23 cellular contexts compared by ENCODE assay signal in the genomic region with DNA sequence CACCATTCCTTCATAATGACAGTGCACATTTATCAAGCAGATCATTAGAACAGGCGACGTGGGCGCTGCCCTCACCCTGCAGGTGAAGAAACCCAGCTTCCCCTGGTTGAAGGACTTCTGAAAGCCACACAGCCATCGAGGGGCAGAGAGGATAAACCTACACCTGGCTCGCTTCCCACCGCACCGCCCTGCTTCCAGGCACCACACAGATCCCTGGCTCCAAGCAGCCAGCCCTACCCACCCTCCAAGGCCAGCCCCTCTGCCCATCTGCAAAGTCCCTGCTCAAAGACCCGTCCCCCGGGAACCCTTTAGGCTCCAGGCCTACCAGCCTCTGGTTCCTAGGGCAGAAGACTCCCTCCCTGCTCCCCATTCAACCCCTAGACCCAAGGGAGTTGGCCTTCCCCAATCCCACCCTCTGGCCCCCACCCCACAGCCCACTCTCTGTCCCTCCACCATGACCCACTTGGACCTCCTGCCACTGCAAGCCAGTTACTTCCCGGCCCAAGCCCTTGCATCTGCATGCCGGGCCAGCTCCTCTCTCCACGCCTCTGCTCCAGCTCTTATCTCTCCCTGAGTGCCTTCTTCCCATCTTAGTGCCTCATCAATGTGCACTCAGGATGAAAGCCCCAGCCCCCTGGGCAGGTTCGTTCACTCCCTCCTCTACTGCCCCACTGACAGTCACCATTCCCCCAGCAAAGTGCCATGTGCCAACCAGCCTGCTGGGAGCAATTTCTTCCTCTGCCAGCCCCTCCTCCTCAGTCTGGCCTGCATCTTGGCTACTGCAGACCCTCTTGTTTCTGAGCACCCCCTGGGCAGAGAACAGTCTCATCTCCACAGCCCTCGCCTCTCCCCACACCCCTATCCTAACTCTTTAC.
"Had no signal": no experiment of that assay in that cellular context is flagged by ENCODE, and none has a peak within 500 bp of the region (broad histone marks: within the 10 kb centered on the region; RNA-seq: fewer than 3 reads in every experiment).

No MANE protein-coding gene starts in this region.

- DNase-seq: activated CD4-positive, alpha-beta T cell treated with anti-CD3 and anti-CD28 coated beads, Interleukin-2, amount 10 ng/mL, durations not matched to agents 24 days and 14 days; activated CD4-positive, CD25-positive, alpha-beta regulatory T cell; activated CD8-positive, alpha-beta T cell treated with anti-CD3 and anti-CD28 coated beads for 36 hours; activated naive CD4-positive, alpha-beta T cell treated with Interleukin-2 at 50 U/mL for 16 hours; activated naive CD8-positive, alpha-beta T cell treated with anti-CD3 and anti-CD28 coated beads, Interleukin-2, amount 10 ng/mL, durations not matched to agents 7 days and 5 days; activated T-cell treated with anti-CD3 and anti-CD28 coated beads, Interleukin-2, amount 50 U/mL, for 1 hour; amygdala; body of pancreas; central memory CD4-positive, alpha-beta T cell; colonic mucosa; erythroblast; foreskin melanocyte; nucleus accumbens; stimulated activated CD4-positive, alpha-beta T cell treated with anti-CD3 and anti-CD28 coated beads, Interleukin-4, amount 100 ng/mL, for 4 hours; stimulated activated naive B cell treated with anti-CD40 and anti-IgM and Interleukin-4, amounts not matched to agents 10 μg/mL and 1 μg/mL and 100 μg/mL, for 72 hours; T-cell; T-helper 9 cell; thyroid gland had no signal

- H3K4me3 Mint-ChIP-seq: activated CD4-positive, alpha-beta T cell treated with anti-CD3 and anti-CD28 coated beads, Interleukin-2, amount 10 ng/mL, durations not matched to agents 24 days and 14 days; activated CD8-positive, alpha-beta T cell treated with anti-CD3 and anti-CD28 coated beads for 36 hours; activated naive CD8-positive, alpha-beta T cell treated with anti-CD3 and anti-CD28 coated beads, Interleukin-2, amount 10 ng/mL, durations not matched to agents 7 days and 5 days; activated T-helper 17 cell treated with anti-CD3 and anti-CD28 coated beads, Interleukin-2, amount 50 U/mL, for 72 hours; natural killer cell treated with Interleukin-12 subunit alpha and Interleukin-12 subunit beta and Interleukin-15 and Interleukin-18, amount 100 ng/mL, for 72 hours; stimulated activated naive B cell treated with anti-CD40 and anti-IgM and Interleukin-4, amounts not matched to agents 10 μg/mL and 1 μg/mL and 100 μg/mL, for 72 hours; T-cell had no signal

- H3K27ac ChIP-seq: body of pancreas, colonic mucosa, SK-N-MC, thyroid gland had no signal

- H3K27me3 Mint-ChIP-seq: activated CD4-positive, alpha-beta T cell treated with anti-CD3 and anti-CD28 coated beads, Interleukin-2, amount 10 ng/mL, durations not matched to agents 24 days and 14 days; activated CD8-positive, alpha-beta T cell treated with anti-CD3 and anti-CD28 coated beads for 36 hours; activated naive CD8-positive, alpha-beta T cell treated with anti-CD3 and anti-CD28 coated beads, Interleukin-2, amount 10 ng/mL, durations not matched to agents 7 days and 5 days; activated T-helper 17 cell treated with anti-CD3 and anti-CD28 coated beads, Interleukin-2, amount 50 U/mL, for 72 hours; natural killer cell treated with Interleukin-12 subunit alpha and Interleukin-12 subunit beta and Interleukin-15 and Interleukin-18, amount 100 ng/mL, for 72 hours; stimulated activated naive B cell treated with anti-CD40 and anti-IgM and Interleukin-4, amounts not matched to agents 10 μg/mL and 1 μg/mL and 100 μg/mL, for 72 hours; T-cell had no signal

- H3K9me3 ChIP-seq: body of pancreas, colonic mucosa, thyroid gland had no signal

- ATAC-seq: activated CD8-positive, alpha-beta T cell treated with anti-CD3 and anti-CD28 coated beads for 36 hours; activated T-helper 17 cell treated with anti-CD3 and anti-CD28 coated beads, Interleukin-2, amount 50 U/mL, for 72 hours; body of pancreas; left lobe of liver; sciatic nerve; stimulated activated naive B cell treated with anti-CD40 and anti-IgM and Interleukin-4, amounts not matched to agents 10 μg/mL and 1 μg/mL and 100 μg/mL, for 72 hours; T-cell had no signal

- H3K36me3 Mint-ChIP-seq: activated naive CD8-positive, alpha-beta T cell treated with anti-CD3 and anti-CD28 coated beads, Interleukin-2, amount 10 ng/mL, durations not matched to agents 7 days and 5 days; natural killer cell treated with Interleukin-12 subunit alpha and Interleukin-12 subunit beta and Interleukin-15 and Interleukin-18, amount 100 ng/mL, for 72 hours had no signal

- H3K4me1 ChIP-seq: body of pancreas, colonic mucosa, thyroid gland had no signal

- H3K27me3 ChIP-seq: body of pancreas, colonic mucosa, thyroid gland had no signal

- H3K36me3 ChIP-seq: colonic mucosa, thyroid gland had no signal

- H3K9me3 Mint-ChIP-seq: activated CD4-positive, alpha-beta T cell treated with anti-CD3 and anti-CD28 coated beads, Interleukin-2, amount 10 ng/mL, durations not matched to agents 24 days and 14 days; activated CD8-positive, alpha-beta T cell treated with anti-CD3 and anti-CD28 coated beads for 36 hours; activated naive CD8-positive, alpha-beta T cell treated with anti-CD3 and anti-CD28 coated beads, Interleukin-2, amount 10 ng/mL, durations not matched to agents 7 days and 5 days; activated T-helper 17 cell treated with anti-CD3 and anti-CD28 coated beads, Interleukin-2, amount 50 U/mL, for 72 hours; natural killer cell treated with Interleukin-12 subunit alpha and Interleukin-12 subunit beta and Interleukin-15 and Interleukin-18, amount 100 ng/mL, for 72 hours; stimulated activated naive B cell treated with anti-CD40 and anti-IgM and Interleukin-4, amounts not matched to agents 10 μg/mL and 1 μg/mL and 100 μg/mL, for 72 hours; T-cell had no signal

- H3K4me3 ChIP-seq: body of pancreas, colonic mucosa, SK-N-MC, thyroid gland had no signal

- H3K27ac Mint-ChIP-seq: activated CD4-positive, alpha-beta T cell treated with anti-CD3 and anti-CD28 coated beads, Interleukin-2, amount 10 ng/mL, durations not matched to agents 24 days and 14 days; activated CD8-positive, alpha-beta T cell treated with anti-CD3 and anti-CD28 coated beads for 36 hours; activated naive CD8-positive, alpha-beta T cell treated with anti-CD3 and anti-CD28 coated beads, Interleukin-2, amount 10 ng/mL, durations not matched to agents 7 days and 5 days; activated T-helper 17 cell treated with anti-CD3 and anti-CD28 coated beads, Interleukin-2, amount 50 U/mL, for 72 hours; natural killer cell treated with Interleukin-12 subunit alpha and Interleukin-12 subunit beta and Interleukin-15 and Interleukin-18, amount 100 ng/mL, for 72 hours; stimulated activated naive B cell treated with anti-CD40 and anti-IgM and Interleukin-4, amounts not matched to agents 10 μg/mL and 1 μg/mL and 100 μg/mL, for 72 hours; T-cell had no signal

- H3K4me1 Mint-ChIP-seq: activated CD4-positive, alpha-beta T cell treated with anti-CD3 and anti-CD28 coated beads, Interleukin-2, amount 10 ng/mL, durations not matched to agents 24 days and 14 days; activated naive CD8-positive, alpha-beta T cell treated with anti-CD3 and anti-CD28 coated beads, Interleukin-2, amount 10 ng/mL, durations not matched to agents 7 days and 5 days; activated T-helper 17 cell treated with anti-CD3 and anti-CD28 coated beads, Interleukin-2, amount 50 U/mL, for 72 hours; stimulated activated naive B cell treated with anti-CD40 and anti-IgM and Interleukin-4, amounts not matched to agents 10 μg/mL and 1 μg/mL and 100 μg/mL, for 72 hours; T-cell had no signal
